21 cellular contexts compared by ENCODE assay signal in genomic region chr3:29143151-29143550, GRCh38.
"Had no signal": no experiment of that assay in that cellular context is flagged by ENCODE, and none has a peak within 500 bp of the region (broad histone marks: within the 10 kb centered on the region; RNA-seq: fewer than 3 reads in every experiment).

No MANE protein-coding gene starts in this region.

- H3K27ac Mint-ChIP-seq: immature natural killer cell, memory B cell, naive B cell, progenitor cell of endocrine pancreas had no signal

- H3K36me3 Mint-ChIP-seq: immature natural killer cell, memory B cell, naive B cell had no signal

- H3K27me3 Mint-ChIP-seq: memory B cell, naive B cell had no signal

- DNase-seq: cortex of kidney; effector memory CD4-positive, alpha-beta T cell; foreskin fibroblast; glutamatergic neuron; immature natural killer cell; left cardiac atrium; left ventricle myocardium inferior; lower lobe of right lung; naive B cell; occipital lobe; pancreas; right cardiac atrium; small intestine; stimulated activated CD4-positive, alpha-beta T cell treated with anti-CD3 and anti-CD28 coated beads, Interleukin-12 subunit alpha, Interleukin-12 subunit beta, amount 100 ng/mL, for 4 hours; stimulated activated naive CD4-positive, alpha-beta T cell; stomach; substantia nigra; transverse colon had no signal

- H3K9me3 Mint-ChIP-seq: memory B cell had no signal

- H3K4me3 Mint-ChIP-seq: immature natural killer cell, memory B cell, neural crest cell had no signal

- H3K4me1 Mint-ChIP-seq: immature natural killer cell, memory B cell, naive B cell had no signal
